In genomic region chr9:129383415-129384088, GRCh38 we compare ENCODE assay signal across 8 cellular contexts.
DNase-seq lines count a peak whose midpoint lies in the region; ATAC-seq, FAIRE-seq and TF ChIP-seq lines count a peak whose summit lies in the region.

No MANE protein-coding gene starts in this region.

- H3K36me3 ChIP-seq in Panc1 (ENCODE audit: control insufficient read depth, insufficient read depth, low read length): no peaks in the 10 kb centered on the region

- H3K27ac ChIP-seq in Panc1 (ENCODE audit: low read length): peak overlapping the region; percentile 70

- H3K9me3 ChIP-seq in Panc1 (ENCODE audit: control insufficient read depth, insufficient read depth, low read depth, low read length): no peaks in the 10 kb centered on the region

- DNase-seq in GM12892 (ENCODE audit: insufficient read length): peak; percentile 80
- DNase-seq in Panc1 (ENCODE audit: low read depth, low spot score): no peak
- peak in 3 of 4 experiments; percentile 28 to 71 (median 48) for DNase-seq in activated naive CD4-positive, alpha-beta T cell (lab: John Stamatoyannopoulos, UW)
- peak; percentile 29 for DNase-seq in foreskin melanocyte
- DNase-seq in non-pigmented ciliary epithelial cell (ENCODE audit: low read depth): peak; percentile 14
- peak; percentile 55 for DNase-seq in stromal cell of bone marrow (ENCODE audit: low read depth)
- no peak for DNase-seq in NCI-H446 (lab: John Stamatoyannopoulos, UW)

- H3K4me3 ChIP-seq in Panc1 (ENCODE audit: low read depth in 2 of 2, low read length in 2 of 2): peak overlapping the region; percentile 29 to 36; a peak in 3 of 4 replicates

- no peak; the same call in 1 of the 2 replicates for TF ChIP-seq POLR2A in GM12892 (IDR thresholded peaks at IDR 0.05; ENCODE audit: low read depth, low read length)

- no peak for FAIRE-seq in GM12892 (lab: Jason Lieb, UNC)

- BruUV-seq in Panc1 (replicated peaks; lab: Mats Ljungman, UMichigan): no TSS peak

- peaks cover 10% of the 10 kb centered on the region for H3K4me1 ChIP-seq in Panc1 (ENCODE audit: control insufficient read depth, insufficient read depth, low read length)

- CTCF ChIA-PET in Panc1 (lab: Charles Lee): no interaction called here

- in situ Hi-C loops in Panc1 (cut with HindIII; ENCODE audit: low pct_unique_long_range_greater_than_20kb, low sequenced_read_pairs): no loop called here

- ATAC-seq in HG03354 (IDR thresholded peaks at IDR 0.05; ENCODE audit: poor library complexity, severe bottlenecking, unreplicated experiment) (peak; percentile 81), Panc1 (peak; percentile 87)

- H3K27me3 ChIP-seq in Panc1 (ENCODE audit: control insufficient read depth, insufficient read depth, low read length): no peaks in the 10 kb centered on the region

- no peak for TF ChIP-seq CTCF in Panc1 (IDR thresholded peaks at IDR 0.05)

- POLR2A ChIA-PET in Panc1 (lab: Charles Lee): interaction anchor here (0.6 kb wide), 1 partner anchor 232 kb away, joined by 3 read pairs; no protein-coding TSS in a partner anchor

- intact Hi-C loops in Panc1 (cut with micrococcal nuclease; ENCODE audit: unreplicated experiment): no loop called here

Comparison
In these comparisons a context has a peak if more than half of its experiments do, and no peak if none do; other contexts are left out.
1. DNase-seq: peak in GM12892 (single experiment), activated naive CD4-positive, alpha-beta T cell (3 of 4), foreskin melanocyte (single experiment), non-pigmented ciliary epithelial cell (single experiment) and stromal cell of bone marrow (single experiment); none in Panc1 (single experiment) and NCI-H446 (0 of 2).